Comparison of ENCODE assay signal across 17 cellular contexts in the genomic region with DNA sequence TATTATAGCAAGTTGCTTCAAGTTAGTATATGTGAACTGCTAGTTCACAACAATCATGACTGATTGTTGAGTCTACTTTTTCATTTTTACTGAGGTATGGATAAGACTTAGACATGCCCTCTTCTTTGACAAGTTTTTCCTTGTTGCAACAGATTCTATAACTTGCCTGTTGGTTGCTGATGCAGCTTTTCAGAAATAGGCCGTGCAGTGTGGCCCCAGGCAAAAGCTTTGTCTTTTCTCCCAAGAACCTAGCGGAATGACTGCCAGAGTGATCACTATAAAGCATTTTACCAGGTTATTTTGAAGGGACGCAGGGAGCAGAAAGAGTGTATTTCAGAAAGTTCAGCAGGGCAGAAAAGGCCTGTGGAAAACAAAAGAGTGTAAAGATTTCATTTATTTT. TPM values are rescaled to one million over a fixed set of nuclear protein-coding genes. Genes with fewer than 3 reads are reported as not detected.
A peak's percentile ranks its signal among the peaks of the same experiment; 100 is the strongest.
DNase-seq lines count a peak whose midpoint lies in the region; ATAC-seq, FAIRE-seq and TF ChIP-seq lines count a peak whose summit lies in the region.
"Had no signal": no experiment of that assay in that cellular context is flagged by ENCODE, and none has a peak within 500 bp of the region (broad histone marks: within the 10 kb centered on the region; RNA-seq: fewer than 3 reads in every experiment).

No MANE protein-coding gene starts in this region.

- TF ChIP-seq CTCF in chondrocyte (IDR thresholded peaks at IDR 0.05), result no peak

- peaks cover 6 to 19% of the 10 kb centered on the region in 2 donors for H3K36me3 Mint-ChIP-seq in CD4-positive, alpha-beta memory T cell
- H3K36me3 Mint-ChIP-seq in chondrocyte (ENCODE audit: low read depth), result no peaks in the 10 kb centered on the region
- H3K36me3 Mint-ChIP-seq in natural killer cell treated with Interleukin-12 subunit alpha and Interleukin-12 subunit beta and Interleukin-15 and Interleukin-18, amount 100 ng/mL, for 72 hours, result no peaks in the 10 kb centered on the region

- no peak for ATAC-seq in natural killer cell treated with Interleukin-12 subunit alpha and Interleukin-12 subunit beta and Interleukin-15 and Interleukin-18, amount 100 ng/mL, for 72 hours
- ATAC-seq: right lobe of liver had no signal

- no peaks in the 10 kb centered on the region for H3K9me3 Mint-ChIP-seq in CD4-positive, alpha-beta memory T cell
- H3K9me3 Mint-ChIP-seq in chondrocyte (ENCODE audit: low read depth), result no peaks in the 10 kb centered on the region
- no peaks in the 10 kb centered on the region for H3K9me3 Mint-ChIP-seq in natural killer cell treated with Interleukin-12 subunit alpha and Interleukin-12 subunit beta and Interleukin-15 and Interleukin-18, amount 100 ng/mL, for 72 hours

- no peak for TF ChIP-seq POLR2A in GM12892 (IDR thresholded peaks at IDR 0.05; ENCODE audit: low read depth, low read length)

- H3K27me3 Mint-ChIP-seq in CD4-positive, alpha-beta memory T cell, result no peaks in the 10 kb centered on the region
- H3K27me3 Mint-ChIP-seq in chondrocyte (ENCODE audit: low read depth), result no peaks in the 10 kb centered on the region
- H3K27me3 Mint-ChIP-seq in natural killer cell treated with Interleukin-12 subunit alpha and Interleukin-12 subunit beta and Interleukin-15 and Interleukin-18, amount 100 ng/mL, for 72 hours, result no peaks in the 10 kb centered on the region

- intact Hi-C loops in CD4-positive, alpha-beta memory T cell (cut with micrococcal nuclease), result loop anchor here (1.0 kb wide), 1 partner anchor 10 kb away; no protein-coding TSS in a partner anchor

- peak overlapping the region; percentile 63 to 83 (median 78) for H3K4me3 Mint-ChIP-seq in CD4-positive, alpha-beta memory T cell
- no peak overlapping the region for H3K4me3 Mint-ChIP-seq in chondrocyte (ENCODE audit: unreplicated experiment)
- peak overlapping the region; percentile 70 for H3K4me3 Mint-ChIP-seq in natural killer cell treated with Interleukin-12 subunit alpha and Interleukin-12 subunit beta and Interleukin-15 and Interleukin-18, amount 100 ng/mL, for 72 hours

- peak overlapping the region; percentile 25 to 74 (median 57) for H3K27ac Mint-ChIP-seq in CD4-positive, alpha-beta memory T cell
- H3K27ac Mint-ChIP-seq in chondrocyte (ENCODE audit: unreplicated experiment), result peak overlapping the region; percentile 61
- H3K27ac Mint-ChIP-seq in natural killer cell treated with Interleukin-12 subunit alpha and Interleukin-12 subunit beta and Interleukin-15 and Interleukin-18, amount 100 ng/mL, for 72 hours, result peak overlapping the region; percentile 83

- peak overlapping the region in 1 of 2 donors; percentile 29 for H3K4me3 ChIP-seq in CD4-positive, alpha-beta memory T cell (ENCODE audit: low read length in 2 of 2)
- H3K4me3 ChIP-seq: BLaER1, right lobe of liver, stomach had no signal

- H3K27me3 ChIP-seq in CD4-positive, alpha-beta memory T cell (ENCODE audit: insufficient read depth, low read length), result no peaks in the 10 kb centered on the region
- H3K27me3 ChIP-seq: BLaER1, right lobe of liver, stomach had no signal

- CTCF ChIA-PET in CD4-positive, alpha-beta memory T cell (lab: Charles Lee; ENCODE audit: partially characterized antibody), result interaction anchor here (0.7 to 1.7 kb wide), 4 partner anchors 9 to 224 kb away, joined by 3 to 4 read pairs (median 3); a partner anchor contains a TSS

- DNase-seq in CD4-positive, alpha-beta memory T cell, result no peak
- DNase-seq in NCI-H69 (lab: John Stamatoyannopoulos, UW) (peak; percentile 67), chondrocyte (ENCODE audit: low spot score) (no peak), GM12892 (ENCODE audit: insufficient read length) (no peak), dedifferentiated amniotic fluid mesenchymal stem cell (ENCODE audit: extremely low spot score) (no peak), globus pallidus (ENCODE audit: low spot score) (no peak), NCI-H82 treated with DMSO at 0.1 percent for 48 hours (lab: John Stamatoyannopoulos, UW; ENCODE audit: unreplicated experiment) (no peak)
- DNase-seq in natural killer cell treated with Interleukin-12 subunit alpha and Interleukin-12 subunit beta and Interleukin-15 and Interleukin-18, amount 100 ng/mL, for 72 hours (ENCODE audit: low spot score), result no peak
- DNase-seq: activated CD4-positive, alpha-beta T cell treated with anti-CD3 and anti-CD28 coated beads for 48 hours; dermis blood vessel endothelial cell; islet precursor cell; NCI-H2227 treated with DMSO at 0.1 percent for 48 hours; OCI-M1; right lobe of liver; stomach; SW 1271 had no signal

- no peak for FAIRE-seq in GM12892 (lab: Jason Lieb, UNC)

- POLR2A ChIA-PET in CD4-positive, alpha-beta memory T cell (lab: Charles Lee; ENCODE audit: partially characterized antibody), result interaction anchor here (1.3 to 8.1 kb wide), 7 partner anchors 9 to 224 kb away, joined by 4 to 107 read pairs (median 6); a partner anchor contains a TSS

- H3K9me3 ChIP-seq in CD4-positive, alpha-beta memory T cell (ENCODE audit: control insufficient read depth in 1 of 2, low read length in 2 of 2), result no peaks in the 10 kb centered on the region
- H3K9me3 ChIP-seq: BLaER1, right lobe of liver, stomach had no signal

- H3K4me1 ChIP-seq in CD4-positive, alpha-beta memory T cell (ENCODE audit: insufficient read depth, low read length), result peaks cover 97% of the 10 kb centered on the region

- H3K4me1 Mint-ChIP-seq in CD4-positive, alpha-beta memory T cell, result peaks cover 78 to 93% (median 86%) of the 10 kb centered on the region in 4 donors
- H3K4me1 Mint-ChIP-seq in chondrocyte (ENCODE audit: low read depth), result peaks cover 70% of the 10 kb centered on the region
- H3K4me1 Mint-ChIP-seq in natural killer cell treated with Interleukin-12 subunit alpha and Interleukin-12 subunit beta and Interleukin-15 and Interleukin-18, amount 100 ng/mL, for 72 hours (ENCODE audit: low read depth in 2 of 2), result peaks cover 73 to 83% of the 10 kb centered on the region in 2 donors

- no peaks in the 10 kb centered on the region for H3K36me3 ChIP-seq in CD4-positive, alpha-beta memory T cell (ENCODE audit: insufficient read depth, low read length)
- H3K36me3 ChIP-seq: right lobe of liver, stomach had no signal

- H3K27ac ChIP-seq in CD4-positive, alpha-beta memory T cell (ENCODE audit: low read depth, low read length), result peak overlapping the region; percentile 36
- H3K27ac ChIP-seq: BLaER1, right lobe of liver, stomach had no signal

RNA-seq across cellular contexts. Expression of a gene that starts 16.0 kb away (rescaled TPM):
- 100 to 1,000 TPM; 154 to 161 TPM for total RNA-seq in CD4-positive, alpha-beta memory T cell
- 10 to 100 TPM in 1 of 2 donors, 1 to 10 TPM in 1; 5.4 to 12.1 TPM for polyA plus RNA-seq in CD4-positive, alpha-beta memory T cell
- 19.5 to 23.8 TPM (median 22.6 TPM) in 3 replicates for total RNA-seq in chondrocyte
- 10 to 100 TPM; 30.3 to 34.5 TPM for total RNA-seq in natural killer cell treated with Interleukin-12 subunit alpha and Interleukin-12 subunit beta and Interleukin-15 and Interleukin-18, amount 100 ng/mL, for 72 hours
- polyA plus RNA-seq in GM12892 (2012; ENCODE audit: missing spikeins), result 2.0 TPM
